In genomic region chr1:222225171-222225570, GRCh38 we compare ENCODE assay signal across 19 cellular contexts.
A peak's percentile ranks its signal among the peaks of the same experiment; 100 is the strongest.
DNase-seq lines count a peak whose midpoint lies in the region; ATAC-seq and TF ChIP-seq lines count a peak whose summit lies in the region.
"Had no signal": no experiment of that assay in that cellular context is flagged by ENCODE, and none has a peak within 500 bp of the region (broad histone marks: within the 10 kb centered on the region; RNA-seq: fewer than 3 reads in every experiment).

No MANE protein-coding gene starts in this region.

- H3K27me3 ChIP-seq in fibroblast of lung (ENCODE audit: control insufficient read depth, insufficient read depth, low read length), result no peaks in the 10 kb centered on the region
- H3K27me3 ChIP-seq in smooth muscle cell (ENCODE audit: low read depth), result no peaks in the 10 kb centered on the region
- H3K27me3 ChIP-seq: BE2C had no signal

- H3K36me3 ChIP-seq in fibroblast of lung (ENCODE audit: control insufficient read depth, insufficient read depth, low read length) (no peaks in the 10 kb centered on the region), smooth muscle cell (ENCODE audit: low read depth) (no peaks in the 10 kb centered on the region)
- H3K36me3 ChIP-seq: BE2C had no signal

- TF ChIP-seq CTCF in fibroblast of lung (conservative IDR thresholded peaks at IDR 0.05 in 1 of 2, IDR thresholded peaks at IDR 0.05 in 1 of 2; ENCODE audit: low read depth in 1 of 2, low read length in 2 of 2) (no peak), smooth muscle cell (IDR thresholded peaks at IDR 0.05; ENCODE audit: borderline replicate concordance, insufficient read depth, poor library complexity, severe bottlenecking) (no peak)

- H3K4me3 ChIP-seq in fibroblast of lung (replicated peaks in 1 of 4; ENCODE audit: control extremely low read depth in 1 of 4, insufficient read depth in 1 of 4, low read depth in 3 of 4, low read length in 4 of 4), result no peak overlapping the region
- no peak overlapping the region for H3K4me3 ChIP-seq in smooth muscle cell

- WGBS in smooth muscle cell (ENCODE audit: low lambda C conversion rate), result 38% methylated on average over 3 of the region's 3 CpGs

- H3K9me3 ChIP-seq in fibroblast of lung (ENCODE audit: control insufficient read depth, insufficient read depth, low read depth, low read length) (no peaks in the 10 kb centered on the region), smooth muscle cell (replicated peaks; ENCODE audit: low read depth) (no peaks in the 10 kb centered on the region)
- H3K9me3 ChIP-seq: BE2C had no signal

- H3K4me1 ChIP-seq in fibroblast of lung (ENCODE audit: control insufficient read depth, extremely low read depth, insufficient read depth, low read length) (no peaks in the 10 kb centered on the region), smooth muscle cell (ENCODE audit: low read depth) (peaks cover 16% of the 10 kb centered on the region)
- H3K4me1 ChIP-seq: BE2C, Caco-2 had no signal

- ATAC-seq in HG03565 (IDR thresholded peaks at IDR 0.05; ENCODE audit: unreplicated experiment) (no peak), HG02938 (IDR thresholded peaks at IDR 0.05; ENCODE audit: unreplicated experiment) (no peak)

- DNase-seq in ELR (ENCODE audit: low read depth) (peak; percentile 37), RPMI7951 (ENCODE audit: low read depth) (peak; percentile 2), fibroblast of lung (ENCODE audit: low read depth in 2 of 2) (peak in 1 of 2 donors; percentile 36), smooth muscle cell (lab: John Stamatoyannopoulos, UW; ENCODE audit: unreplicated experiment) (no peak), caudate nucleus (lab: John Stamatoyannopoulos, UW) (no peak)
- DNase-seq: BE2C; Caco-2; CD4-positive, alpha-beta T cell; H9; Karpas-422; MV-4-11; NCI-H1694; NCI-H2081; NCI-H2171; NCI-H345; NCI-H524 treated with DMSO at 0.1 percent for 48 hours; SHP77 had no signal

- no peak overlapping the region for H3K9ac ChIP-seq in fibroblast of lung (ENCODE audit: insufficient read depth, low read length)
- no peak overlapping the region for H3K9ac ChIP-seq in smooth muscle cell (ENCODE audit: low read depth)

- H3F3A ChIP-seq in smooth muscle cell (ENCODE audit: low read depth), result peaks cover 15% of the 10 kb centered on the region

- H4K20me1 ChIP-seq in fibroblast of lung (ENCODE audit: control insufficient read depth, extremely low read depth, insufficient read depth, low read length) (no peaks in the 10 kb centered on the region), smooth muscle cell (ENCODE audit: low read depth) (no peaks in the 10 kb centered on the region)

- H2AFZ ChIP-seq in fibroblast of lung (ENCODE audit: low read length) (no peak overlapping the region), smooth muscle cell (ENCODE audit: low read depth) (no peak overlapping the region)

- H3K4me2 ChIP-seq in fibroblast of lung (ENCODE audit: extremely low read depth, insufficient read depth, low read length) (peak overlapping the region; percentile 11), smooth muscle cell (peak overlapping the region; percentile 69)

- H3K79me2 ChIP-seq in fibroblast of lung (ENCODE audit: control insufficient read depth, insufficient read depth, low read length), result no peaks in the 10 kb centered on the region
- no peaks in the 10 kb centered on the region for H3K79me2 ChIP-seq in smooth muscle cell (ENCODE audit: low read depth)

- no peak overlapping the region for H3K27ac ChIP-seq in fibroblast of lung (ENCODE audit: insufficient read depth, low read length)
- peak overlapping the region; percentile 70 for H3K27ac ChIP-seq in smooth muscle cell (ENCODE audit: low read depth)
- no peak overlapping the region for H3K27ac ChIP-seq in caudate nucleus (ENCODE audit: low read depth, low read length)

Comparison
In these comparisons a context has a peak if more than half of its experiments do, and no peak if none do; other contexts are left out.
1. DNase-seq: peak in ELR (single experiment) and RPMI7951 (single experiment); none in smooth muscle cell (single experiment) and caudate nucleus (0 of 61).